2 cellular contexts compared by ENCODE assay signal in the genomic region with DNA sequence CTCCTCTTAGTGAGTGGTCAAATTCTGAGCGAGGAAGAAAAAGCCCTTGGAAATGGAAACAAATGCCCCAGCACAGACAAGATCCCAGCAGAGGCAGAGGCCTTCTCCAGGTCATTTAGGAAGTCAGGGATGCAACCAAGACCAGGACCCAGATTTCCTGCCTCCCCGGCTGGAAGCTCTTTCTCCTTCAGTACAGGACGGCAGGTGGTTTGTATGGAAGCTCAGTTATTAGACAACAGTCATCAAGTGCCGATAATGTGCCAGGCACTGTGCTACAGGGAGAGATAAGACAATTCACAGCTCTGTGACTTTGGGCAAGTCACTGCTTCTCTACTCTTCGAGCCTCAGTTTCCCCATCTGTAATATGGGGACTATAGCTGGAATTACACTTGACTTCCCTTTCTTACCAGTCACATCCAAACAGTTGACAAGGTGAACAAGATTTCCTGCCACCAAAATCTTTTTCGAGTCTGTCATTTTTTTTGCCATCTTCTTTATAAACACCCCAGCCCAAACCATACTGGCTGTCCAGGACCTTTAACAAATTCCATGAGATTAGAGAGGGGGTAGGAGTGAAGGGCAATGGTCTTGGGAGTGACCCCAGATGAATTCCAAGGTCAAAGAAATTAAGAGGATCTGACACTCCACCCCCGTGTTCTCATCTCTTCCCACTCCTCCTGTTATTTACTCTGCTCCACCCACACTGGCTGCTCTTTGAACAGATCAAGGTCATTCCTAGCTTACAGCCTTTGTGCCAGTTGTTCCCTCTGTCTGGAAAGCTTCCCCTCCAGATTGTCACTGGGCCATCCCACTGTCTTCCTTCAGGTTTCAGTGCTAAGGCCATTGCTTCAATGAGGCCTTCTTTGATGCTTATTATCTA.
TF ChIP-seq lines count a peak whose summit lies in the region.

No MANE protein-coding gene starts in this region.

TF ChIP-seq in liver, 16 proteins besides CTCF, POLR2A, EP300 and RAD21:
- TF ChIP-seq HNF4G (IDR thresholded peaks at IDR 0.05), result peak; percentile 8
- TF ChIP-seq, protein P1, sequence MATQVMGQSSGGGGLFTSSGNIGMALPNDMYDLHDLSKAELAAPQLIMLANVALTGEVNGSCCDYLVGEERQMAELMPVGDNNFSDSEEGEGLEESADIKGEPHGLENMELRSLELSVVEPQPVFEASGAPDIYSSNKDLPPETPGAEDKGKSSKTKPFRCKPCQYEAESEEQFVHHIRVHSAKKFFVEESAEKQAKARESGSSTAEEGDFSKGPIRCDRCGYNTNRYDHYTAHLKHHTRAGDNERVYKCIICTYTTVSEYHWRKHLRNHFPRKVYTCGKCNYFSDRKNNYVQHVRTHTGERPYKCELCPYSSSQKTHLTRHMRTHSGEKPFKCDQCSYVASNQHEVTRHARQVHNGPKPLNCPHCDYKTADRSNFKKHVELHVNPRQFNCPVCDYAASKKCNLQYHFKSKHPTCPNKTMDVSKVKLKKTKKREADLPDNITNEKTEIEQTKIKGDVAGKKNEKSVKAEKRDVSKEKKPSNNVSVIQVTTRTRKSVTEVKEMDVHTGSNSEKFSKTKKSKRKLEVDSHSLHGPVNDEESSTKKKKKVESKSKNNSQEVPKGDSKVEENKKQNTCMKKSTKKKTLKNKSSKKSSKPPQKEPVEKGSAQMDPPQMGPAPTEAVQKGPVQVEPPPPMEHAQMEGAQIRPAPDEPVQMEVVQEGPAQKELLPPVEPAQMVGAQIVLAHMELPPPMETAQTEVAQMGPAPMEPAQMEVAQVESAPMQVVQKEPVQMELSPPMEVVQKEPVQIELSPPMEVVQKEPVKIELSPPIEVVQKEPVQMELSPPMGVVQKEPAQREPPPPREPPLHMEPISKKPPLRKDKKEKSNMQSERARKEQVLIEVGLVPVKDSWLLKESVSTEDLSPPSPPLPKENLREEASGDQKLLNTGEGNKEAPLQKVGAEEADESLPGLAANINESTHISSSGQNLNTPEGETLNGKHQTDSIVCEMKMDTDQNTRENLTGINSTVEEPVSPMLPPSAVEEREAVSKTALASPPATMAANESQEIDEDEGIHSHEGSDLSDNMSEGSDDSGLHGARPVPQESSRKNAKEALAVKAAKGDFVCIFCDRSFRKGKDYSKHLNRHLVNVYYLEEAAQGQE (IDR thresholded peaks at IDR 0.05), result peak; percentile 25
- TF ChIP-seq RXRA (IDR thresholded peaks at IDR 0.05), result peak in 1 of 2 donors; percentile 68
- TF ChIP-seq FOXA1 (IDR thresholded peaks at IDR 0.05), result peak; percentile 69
- TF ChIP-seq JUND (IDR thresholded peaks at IDR 0.05), result peak in 1 of 2 donors; percentile 9
- TF ChIP-seq, protein P2, sequence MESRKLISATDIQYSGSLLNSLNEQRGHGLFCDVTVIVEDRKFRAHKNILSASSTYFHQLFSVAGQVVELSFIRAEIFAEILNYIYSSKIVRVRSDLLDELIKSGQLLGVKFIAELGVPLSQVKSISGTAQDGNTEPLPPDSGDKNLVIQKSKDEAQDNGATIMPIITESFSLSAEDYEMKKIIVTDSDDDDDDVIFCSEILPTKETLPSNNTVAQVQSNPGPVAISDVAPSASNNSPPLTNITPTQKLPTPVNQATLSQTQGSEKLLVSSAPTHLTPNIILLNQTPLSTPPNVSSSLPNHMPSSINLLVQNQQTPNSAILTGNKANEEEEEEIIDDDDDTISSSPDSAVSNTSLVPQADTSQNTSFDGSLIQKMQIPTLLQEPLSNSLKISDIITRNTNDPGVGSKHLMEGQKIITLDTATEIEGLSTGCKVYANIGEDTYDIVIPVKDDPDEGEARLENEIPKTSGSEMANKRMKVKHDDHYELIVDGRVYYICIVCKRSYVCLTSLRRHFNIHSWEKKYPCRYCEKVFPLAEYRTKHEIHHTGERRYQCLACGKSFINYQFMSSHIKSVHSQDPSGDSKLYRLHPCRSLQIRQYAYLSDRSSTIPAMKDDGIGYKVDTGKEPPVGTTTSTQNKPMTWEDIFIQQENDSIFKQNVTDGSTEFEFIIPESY (IDR thresholded peaks at IDR 0.05), result no peak
- no peak for TF ChIP-seq YY1 (IDR thresholded peaks at IDR 0.05)
- peak; percentile 87 for TF ChIP-seq FOXA2 (IDR thresholded peaks at IDR 0.05)
- TF ChIP-seq NR2F2 (IDR thresholded peaks at IDR 0.05), result no peak
- TF ChIP-seq, protein P3, sequence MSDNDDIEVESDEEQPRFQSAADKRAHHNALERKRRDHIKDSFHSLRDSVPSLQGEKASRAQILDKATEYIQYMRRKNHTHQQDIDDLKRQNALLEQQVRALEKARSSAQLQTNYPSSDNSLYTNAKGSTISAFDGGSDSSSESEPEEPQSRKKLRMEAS (IDR thresholded peaks at IDR 0.05), result no peak
- peak in 1 of 2 donors; percentile 77 for TF ChIP-seq EGR1 (IDR thresholded peaks at IDR 0.05; ENCODE audit: low read depth in 2 of 2)
- peak; percentile 52 to 78 for TF ChIP-seq HNF4A (conservative IDR thresholded peaks at IDR 0.05)
- peak; percentile 21 for TF ChIP-seq SP1 (IDR thresholded peaks at IDR 0.05)
- TF ChIP-seq, protein P4, sequence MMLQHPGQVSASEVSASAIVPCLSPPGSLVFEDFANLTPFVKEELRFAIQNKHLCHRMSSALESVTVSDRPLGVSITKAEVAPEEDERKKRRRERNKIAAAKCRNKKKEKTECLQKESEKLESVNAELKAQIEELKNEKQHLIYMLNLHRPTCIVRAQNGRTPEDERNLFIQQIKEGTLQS (IDR thresholded peaks at IDR 0.05), result no peak
- no peak for TF ChIP-seq TAF1 (conservative IDR thresholded peaks at IDR 0.05)
- TF ChIP-seq GABPA (IDR thresholded peaks at IDR 0.05 in 1 of 2, conservative IDR thresholded peaks at IDR 0.05 in 1 of 2), result no peak

TF ChIP-seq in GM12891, 5 proteins besides CTCF, POLR2A, EP300 and RAD21:
- TF ChIP-seq TAF1 (IDR thresholded peaks at IDR 0.05; ENCODE audit: low read depth, low read length) (no peak), SPI1 (IDR thresholded peaks at IDR 0.05; ENCODE audit: low read depth, low read length) (no peak), POU2F2 (IDR thresholded peaks at IDR 0.05; ENCODE audit: low read depth, low read length) (no peak), PAX5 (IDR thresholded peaks at IDR 0.05; ENCODE audit: insufficient read depth, low read length, severe bottlenecking) (no peak), POLR2AphosphoS5 (IDR thresholded peaks at IDR 0.05; ENCODE audit: low read depth, low read length) (no peak)
